Comparison of ENCODE assay signal across 39 cellular contexts in genomic region chr12:101168000-101168399, GRCh38. TPM values are rescaled to one million over a fixed set of nuclear protein-coding genes. Genes with fewer than 3 reads are reported as not detected.
"Had no signal": no experiment of that assay in that cellular context is flagged by ENCODE, and none has a peak within 500 bp of the region (broad histone marks: within the 10 kb centered on the region; RNA-seq: fewer than 3 reads in every experiment).

No MANE protein-coding gene starts in this region.

- H3K36me3 ChIP-seq: MG63 had no signal

- DNase-seq: Kasumi-1, MG63, MM.1S, MV-4-11, NCI-H1048, NCI-H1092 treated with DMSO at 0.1 percent for 48 hours, NCI-H1105, NCI-H1105 treated with DMSO at 0.1 percent for 48 hours, NCI-H1417, NCI-H1417 treated with DMSO at 0.1 percent for 48 hours, NCI-H1436, NCI-H1436 treated with DMSO at 0.1 percent for 48 hours, NCI-H146, NCI-H1694, NCI-H1694 treated with DMSO at 0.1 percent for 48 hours, NCI-H187, NCI-H187 treated with DMSO at 0.1 percent for 48 hours, NCI-H1930, NCI-H2029, NCI-H2029 treated with DMSO at 0.1 percent for 48 hours, NCI-H2081, NCI-H2081 treated with DMSO at 0.1 percent for 48 hours, NCI-H2107, NCI-H2171, NCI-H2171 treated with DMSO at 0.1 percent for 48 hours, NCI-H2227 treated with DMSO at 0.1 percent for 48 hours, NCI-H226, NCI-H345, NCI-H446, NCI-H446 treated with DMSO at 0.1 percent for 48 hours, NCI-H510A, NCI-H510A treated with DMSO at 0.1 percent for 48 hours, NCI-H524, NCI-H524 treated with DMSO at 0.1 percent for 48 hours, NCI-H526 had no signal

- H3K27me3 ChIP-seq: MG63 had no signal

- H3K9me3 ChIP-seq: MG63 had no signal

- H3K4me3 ChIP-seq: MG63 had no signal

RNA-seq across cellular contexts. Expression of gene SLC5A8, which starts 42.0 kb away (rescaled TPM):
- total RNA-seq: LHCN-M2, M059J, MCF 10A, NCI-H460 had no signal
